ENCODE assay signal across 29 cellular contexts in the genomic region with DNA sequence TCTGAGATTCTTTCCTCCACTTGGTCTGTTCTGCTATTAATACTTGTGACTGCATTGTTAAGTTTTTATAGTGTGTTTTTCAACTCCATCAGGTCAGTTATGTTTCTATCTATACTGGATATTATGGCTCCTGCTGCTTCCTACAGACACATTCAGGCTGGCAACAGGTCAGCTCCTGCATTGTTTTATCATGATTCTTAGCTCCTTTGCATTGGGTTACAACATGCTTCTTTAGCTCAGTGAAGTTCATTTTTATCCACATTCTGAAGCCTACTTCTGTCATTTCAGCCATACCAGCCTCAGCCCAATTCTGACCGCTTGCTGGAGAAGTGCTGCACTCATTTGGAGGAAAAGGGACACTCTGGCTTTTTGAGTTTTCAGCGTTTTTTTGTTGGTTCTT. TPM values are rescaled to one million over a fixed set of nuclear protein-coding genes. Genes with fewer than 3 reads are reported as not detected.
A peak's percentile ranks its signal among the peaks of the same experiment; 100 is the strongest.
DNase-seq lines count a peak whose midpoint lies in the region; ATAC-seq, FAIRE-seq and TF ChIP-seq lines count a peak whose summit lies in the region.
"Had no signal": no experiment of that assay in that cellular context is flagged by ENCODE, and none has a peak within 500 bp of the region (broad histone marks: within the 10 kb centered on the region; RNA-seq: fewer than 3 reads in every experiment).

No MANE protein-coding gene starts in this region.

- no peaks in the 10 kb centered on the region for H3K9me2 ChIP-seq in PC-9 (ENCODE audit: insufficient read depth)

- peaks cover 26% of the 10 kb centered on the region for H3K4me1 Mint-ChIP-seq in endodermal cell
- H3K4me1 Mint-ChIP-seq: activated CD4-positive, alpha-beta T cell treated with anti-CD3 and anti-CD28 coated beads, Interleukin-2, amount 10 ng/mL, durations not matched to agents 24 days and 14 days; activated T-helper 17 cell treated with anti-CD3 and anti-CD28 coated beads, Interleukin-2, amount 50 U/mL, for 72 hours had no signal

- peak; percentile 71 for DNase-seq in EH (ENCODE audit: low read depth)
- DNase-seq in PC-9: no peak
- no peak for DNase-seq in endodermal cell
- DNase-seq in keratinocyte (ENCODE audit: low read depth, low spot score): no peak
- no peak for DNase-seq in NOMO-1 treated with dmso at 0.1 percent for 144 hours (lab: John Stamatoyannopoulos, UW; ENCODE audit: unreplicated experiment)
- no peak for DNase-seq in GM10266 (ENCODE audit: extremely low spot score)
- no peak for DNase-seq in ascending aorta (ENCODE audit: low spot score in 2 of 2)
- DNase-seq: ACHN; activated CD4-positive, alpha-beta T cell treated with anti-CD3 and anti-CD28 coated beads, Interleukin-2, amount 10 ng/mL, durations not matched to agents 24 days and 14 days; C1 segment of cervical spinal cord; hippocampal formation; Karpas-422; mucosa of descending colon; NCI-H1105 treated with DMSO at 0.1 percent for 48 hours; NCI-H2107; Peyer's patch; SJCRH30 had no signal

- H3K36me3 ChIP-seq in PC-9 (ENCODE audit: low read depth): no peaks in the 10 kb centered on the region
- H3K36me3 ChIP-seq in endodermal cell (ENCODE audit: control insufficient read depth, insufficient read depth, low read length): no peaks in the 10 kb centered on the region
- H3K36me3 ChIP-seq in keratinocyte (ENCODE audit: control insufficient read depth in 2 of 2, extremely low read depth in 1 of 2, insufficient read depth in 2 of 2, low read length in 2 of 2): no peaks in the 10 kb centered on the region
- H3K36me3 ChIP-seq in ascending aorta: no peaks in the 10 kb centered on the region
- H3K36me3 ChIP-seq: HAP-1, Peyer's patch, prostate gland, SJCRH30 had no signal

- CTCF ChIA-PET in PC-9 (lab: Charles Lee): no interaction called here

- WGBS in endodermal cell (ENCODE audit: insufficient coverage in 1 of 2, insufficient read length in 1 of 2), 2 experiments: 95% methylated on average over 2 of the region's 2 CpGs; no CpG with 5 or more reads in 1 of the 2 experiments

- H3F3A ChIP-seq in PC-9 (ENCODE audit: insufficient read depth, low read depth): peaks cover 11% of the 10 kb centered on the region; the same call in 1 of the 2 replicates

- intact Hi-C loops in PC-9 (cut with micrococcal nuclease; ENCODE audit: unreplicated experiment) (no loop called here), ascending aorta (cut with DNase I) (no loop called here)

- no peaks in the 10 kb centered on the region for H3K9me1 ChIP-seq in keratinocyte (ENCODE audit: control insufficient read depth, extremely low read depth, insufficient read depth, low read length)

- peaks cover 72% of the 10 kb centered on the region for H3K9me3 Mint-ChIP-seq in endodermal cell

- peaks cover 35% of the 10 kb centered on the region for H3K4me1 ChIP-seq in PC-9 (replicated peaks; ENCODE audit: insufficient read depth)
- H3K4me1 ChIP-seq in endodermal cell (ENCODE audit: control insufficient read depth, insufficient read depth, low read length): peaks cover 15% of the 10 kb centered on the region
- peaks cover 30% of the 10 kb centered on the region for H3K4me1 ChIP-seq in keratinocyte (ENCODE audit: control insufficient read depth, extremely low read depth, insufficient read depth, low read length)
- H3K4me1 ChIP-seq in ascending aorta: peaks cover 7 to 21% of the 10 kb centered on the region in 2 donors
- H3K4me1 ChIP-seq: Peyer's patch, prostate gland had no signal

- no peaks in the 10 kb centered on the region for H4K20me1 ChIP-seq in PC-9 (ENCODE audit: insufficient read depth)
- no peaks in the 10 kb centered on the region for H4K20me1 ChIP-seq in keratinocyte (ENCODE audit: control insufficient read depth, extremely low read depth, insufficient read depth, low read length)

- H3K4me2 ChIP-seq in PC-9 (peak overlapping the region; percentile 47), keratinocyte (ENCODE audit: control insufficient read depth, extremely low read depth, insufficient read depth, low read depth, low read length) (peak overlapping the region; percentile 12)

- no peaks in the 10 kb centered on the region for H3K27me3 Mint-ChIP-seq in endodermal cell (ENCODE audit: insufficient read depth)

- H3K27ac ChIP-seq in PC-9: peak overlapping the region; percentile 66
- H3K27ac ChIP-seq in endodermal cell (ENCODE audit: low read depth, low read length): no peak overlapping the region
- H3K27ac ChIP-seq in keratinocyte (ENCODE audit: control insufficient read depth, insufficient read depth, low read length): no peak overlapping the region
- H3K27ac ChIP-seq in ascending aorta: no peak overlapping the region
- H3K27ac ChIP-seq: Peyer's patch, prostate gland had no signal

- FAIRE-seq in keratinocyte (lab: Jason Lieb, UNC): peak; percentile 20
- FAIRE-seq: endometrium, frontal cortex, GM18507, HTR-8/SVneo, islet of Langerhans had no signal

- POLR2A ChIA-PET in PC-9 (lab: Charles Lee; ENCODE audit: unreplicated experiment): interaction anchor here (0.6 to 1.2 kb wide), 4 partner anchors 36 to 45 kb away, joined by 3 to 5 read pairs (median 3); partner anchors contain the start of gene F3

- peaks cover 36% of the 10 kb centered on the region for H3K9me3 ChIP-seq in PC-9 (ENCODE audit: insufficient read depth, low read depth)
- peaks cover 79% of the 10 kb centered on the region for H3K9me3 ChIP-seq in endodermal cell (ENCODE audit: control insufficient read depth, low read length)
- H3K9me3 ChIP-seq in keratinocyte (ENCODE audit: control insufficient read depth, low read depth, low read length): peaks cover 3% of the 10 kb centered on the region
- H3K9me3 ChIP-seq in ascending aorta: no peaks in the 10 kb centered on the region
- H3K9me3 ChIP-seq: mucosa of descending colon, Peyer's patch, prostate gland had no signal

- no peak overlapping the region for H3K4me3 Mint-ChIP-seq in endodermal cell
- H3K4me3 Mint-ChIP-seq: activated CD4-positive, alpha-beta T cell treated with anti-CD3 and anti-CD28 coated beads, Interleukin-2, amount 10 ng/mL, durations not matched to agents 24 days and 14 days; activated T-helper 17 cell treated with anti-CD3 and anti-CD28 coated beads, Interleukin-2, amount 50 U/mL, for 72 hours; T-helper 1 cell treated with Interleukin-12 subunit alpha and Interleukin-12 subunit beta and Interleukin-4 antibody, amounts not matched to agents 30 μg/mL and 1 μg/mL, for 36 hours had no signal

- no peak overlapping the region for H3K9ac ChIP-seq in endodermal cell (ENCODE audit: extremely low read depth, low read length, poor library complexity, severe bottlenecking)
- H3K9ac ChIP-seq in keratinocyte (ENCODE audit: control insufficient read depth, extremely low read depth, insufficient read depth, low read length): no peak overlapping the region

- H3K27ac Mint-ChIP-seq in endodermal cell: peak overlapping the region; percentile 89
- H3K27ac Mint-ChIP-seq: activated CD4-positive, alpha-beta T cell treated with anti-CD3 and anti-CD28 coated beads, Interleukin-2, amount 10 ng/mL, durations not matched to agents 24 days and 14 days; activated naive CD4-positive, alpha-beta T cell treated with anti-CD3 and anti-CD28 coated beads, Interleukin-2, amount 50 U/mL, for 72 hours; activated T-helper 17 cell treated with anti-CD3 and anti-CD28 coated beads, Interleukin-2, amount 50 U/mL, for 72 hours; T-helper 1 cell treated with Interleukin-12 subunit alpha and Interleukin-12 subunit beta and Interleukin-4 antibody, amounts not matched to agents 30 μg/mL and 1 μg/mL, for 36 hours had no signal

- TF ChIP-seq CTCF in PC-9 (conservative IDR thresholded peaks at IDR 0.05): no peak
- no peak for TF ChIP-seq CTCF in endodermal cell (conservative IDR thresholded peaks at IDR 0.05)
- TF ChIP-seq CTCF in keratinocyte (optimal IDR thresholded peaks at IDR 0.05 in 1 of 3, IDR thresholded peaks at IDR 0.05 in 1 of 3, conservative IDR thresholded peaks at IDR 0.05 in 1 of 3; ENCODE audit: extremely low read depth in 1 of 3, insufficient read depth in 2 of 3, low read length in 3 of 3): no peak
- TF ChIP-seq CTCF in GM10266 (IDR thresholded peaks at IDR 0.05; ENCODE audit: control insufficient read depth, insufficient read depth, low read depth, missing control alignments): no peak
- TF ChIP-seq CTCF in ascending aorta (IDR thresholded peaks at IDR 0.05): no peak

- H2AFZ ChIP-seq in PC-9 (no peak overlapping the region), keratinocyte (ENCODE audit: control insufficient read depth, low read length) (peak overlapping the region; percentile 1)

- H3K79me2 ChIP-seq in PC-9 (ENCODE audit: low read depth) (no peaks in the 10 kb centered on the region), keratinocyte (ENCODE audit: control insufficient read depth, insufficient read depth, low read length) (no peaks in the 10 kb centered on the region)

- ATAC-seq in GM18867 (IDR thresholded peaks at IDR 0.05; ENCODE audit: unreplicated experiment): no peak
- ATAC-seq: activated naive CD4-positive, alpha-beta T cell treated with anti-CD3 and anti-CD28 coated beads, Interleukin-2, amount 50 U/mL, for 72 hours; activated T-helper 17 cell treated with anti-CD3 and anti-CD28 coated beads, Interleukin-2, amount 50 U/mL, for 72 hours; mucosa of descending colon had no signal

- no TSS peak for BruUV-seq in PC-9 (replicated peaks; lab: Mats Ljungman, UMichigan)

- no peaks in the 10 kb centered on the region for H3K27me3 ChIP-seq in PC-9 (ENCODE audit: insufficient read depth, low read depth)
- H3K27me3 ChIP-seq in endodermal cell (ENCODE audit: control insufficient read depth, insufficient read depth, low read length, poor library complexity, severe bottlenecking): no peaks in the 10 kb centered on the region
- H3K27me3 ChIP-seq in keratinocyte (ENCODE audit: control insufficient read depth, extremely low read depth, insufficient read depth, low read length): no peaks in the 10 kb centered on the region
- no peaks in the 10 kb centered on the region for H3K27me3 ChIP-seq in ascending aorta
- H3K27me3 ChIP-seq: Peyer's patch, SJCRH30 had no signal

- H3K36me3 Mint-ChIP-seq in endodermal cell (ENCODE audit: low read depth): peaks cover 30% of the 10 kb centered on the region

- dilution Hi-C loops in keratinocyte (cut with MboI; ENCODE audit: extremely low pct_ligation_motif_present, low sequenced_read_pairs): no loop called here

- H3K4me3 ChIP-seq in PC-9: no peak overlapping the region
- H3K4me3 ChIP-seq in endodermal cell (ENCODE audit: low read length): peak overlapping the region; percentile 23
- H3K4me3 ChIP-seq in keratinocyte (ENCODE audit: control insufficient read depth in 2 of 3, extremely low read depth in 1 of 3, insufficient read depth in 2 of 3, low read depth in 1 of 3, low read length in 3 of 3): no peak overlapping the region
- H3K4me3 ChIP-seq in ascending aorta: no peak overlapping the region
- H3K4me3 ChIP-seq: coronary artery, HAP-1, mucosa of descending colon, Peyer's patch, prostate gland, SJCRH30 had no signal

RNA-seq across cellular contexts. Expression of gene F3, which starts 37.3 kb away (rescaled TPM):
- total RNA-seq in PC-9 (2021) (335 and 434 TPM in 2 replicates), endodermal cell (10 to 100 TPM; 27.6 to 38.1 TPM), ascending aorta (32.5 TPM)
- 13.1 TPM for polyA plus RNA-seq in endodermal cell (2013, experiment 1 of 2)
- polyA plus RNA-seq in endodermal cell (2013, experiment 2 of 2): 11.4 TPM
- 962 to 1,634 TPM (median 1,409 TPM) in 3 replicates for polyA plus RNA-seq in keratinocyte
- 457 TPM for polyA plus RNA-seq in keratinocyte (2011; ENCODE audit: low read depth)
- 547 and 859 TPM in 2 replicates for polyA plus RNA-seq in keratinocyte (2011; cell fraction: cytosol; rRNA removed)
- polyA plus RNA-seq in keratinocyte (2011; cell fraction: nucleus; rRNA removed): 3,493 and 3,792 TPM in 2 replicates
- polyA plus RNA-seq in keratinocyte (2012; ENCODE audit: low replicate concordance): 275 and 1,230 TPM in 2 replicates
- polyA minus RNA-seq in keratinocyte: 717 to 2,302 TPM (median 923 TPM) in 3 replicates
- polyA minus RNA-seq in keratinocyte (2011; cell fraction: cytosol; rRNA and poly(A)+ RNA removed): 785 TPM
- 1,513 and 2,416 TPM in 2 replicates for polyA minus RNA-seq in keratinocyte (2011; cell fraction: nucleus; rRNA and poly(A)+ RNA removed)
- total RNA-seq: activated T-helper 17 cell treated with anti-CD3 and anti-CD28 coated beads, Interleukin-2, amount 50 U/mL, for 72 hours had no signal
